In the genomic region with DNA sequence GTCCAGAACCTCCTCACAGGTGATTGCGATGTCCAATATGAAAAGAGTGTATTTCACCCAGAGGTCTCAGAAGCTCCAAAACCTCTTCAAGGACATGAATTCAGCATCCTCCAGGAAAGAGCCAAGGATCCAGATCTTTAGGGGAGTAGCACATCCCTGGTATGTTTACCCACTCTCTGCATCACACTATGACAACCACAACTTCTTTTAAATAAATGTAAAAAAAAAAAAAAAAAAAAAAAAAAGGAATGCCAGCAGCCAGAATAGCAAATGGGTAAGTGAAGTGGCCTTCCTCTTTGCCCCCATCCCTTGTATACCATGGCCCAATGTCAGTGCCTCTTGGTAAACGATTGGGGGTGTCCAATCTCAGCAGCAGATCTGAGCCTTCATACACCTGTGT, we compare ENCODE assay signal across 22 cellular contexts.
DNase-seq lines count a peak whose midpoint lies in the region; ATAC-seq, FAIRE-seq and TF ChIP-seq lines count a peak whose summit lies in the region.
"Had no signal": no experiment of that assay in that cellular context is flagged by ENCODE, and none has a peak within 500 bp of the region (broad histone marks: within the 10 kb centered on the region; RNA-seq: fewer than 3 reads in every experiment).

No MANE protein-coding gene starts in this region.

- 100% methylated on average over 1 of the region's 2 CpGs for WGBS in right lobe of liver (ENCODE audit: insufficient coverage, low coverage, low lambda C conversion rate, missing lambda C conversion rate)
- 95% methylated on average over 2 of the region's 2 CpGs for WGBS in HepG2 (ENCODE audit: low lambda C conversion rate)
- WGBS in right cardiac atrium = 86% methylated on average over 2 of the region's 2 CpGs
- 69 to 91% (median 86%) methylated on average over 2 of the region's 2 CpGs for WGBS in stomach, 5 donors

- TF ChIP-seq RAD21 in HepG2 (CRISPR knock-in tag; IDR thresholded peaks at IDR 0.05) = no peak

- no peak for TF ChIP-seq POLR2A in right lobe of liver (IDR thresholded peaks at IDR 0.05)
- no peak for TF ChIP-seq POLR2A in HepG2 (IDR thresholded peaks at IDR 0.05; ENCODE audit: insufficient read depth in 1 of 2, low read depth in 2 of 2, low read length in 2 of 2)
- TF ChIP-seq POLR2A in stomach (IDR thresholded peaks at IDR 0.05) = no peak

- no peak overlapping the region for H2AFZ ChIP-seq in HepG2 (ENCODE audit: low read length)

- no peak overlapping the region for H3K27ac Mint-ChIP-seq in nephron progenitor cell

- peak overlapping the region in 2 of 3 donors; percentile 6 to 49 for H3K27ac ChIP-seq in right lobe of liver
- no peak overlapping the region for H3K27ac ChIP-seq in HepG2 (ENCODE audit: extremely low read length, insufficient read depth, low read length)
- peak overlapping the region; percentile 83 for H3K27ac ChIP-seq in right cardiac atrium (ENCODE audit: low read length)
- peak overlapping the region; percentile 10 to 95 (median 70) for H3K27ac ChIP-seq in stomach
- H3K27ac ChIP-seq: A549; BLaER1 treated with 17β-estradiol and CSF1 and Interleukin-3, amounts not matched to agents 10 nM and 100 nM; HL-60; RWPE1 had no signal

- no peaks in the 10 kb centered on the region for H4K20me1 ChIP-seq in HepG2 (ENCODE audit: insufficient read depth, low read length)
- H4K20me1 ChIP-seq: BLaER1 treated with 17β-estradiol and CSF1 and Interleukin-3, amounts not matched to agents 10 nM and 100 nM had no signal

- no TSS peak for BruUV-seq in HepG2 (replicated peaks; lab: Mats Ljungman, UMichigan)

- H3K27me3 ChIP-seq in right lobe of liver (no peaks in the 10 kb centered on the region), HepG2 (ENCODE audit: control insufficient read depth in 1 of 2, insufficient read depth in 2 of 2, low read length in 2 of 2) (no peaks in the 10 kb centered on the region), right cardiac atrium (ENCODE audit: control insufficient read depth, insufficient read depth) (no peaks in the 10 kb centered on the region), stomach (no peaks in the 10 kb centered on the region)
- H3K27me3 ChIP-seq: BLaER1 treated with 17β-estradiol and CSF1 and Interleukin-3, amounts not matched to agents 10 nM and 100 nM had no signal

- H3K4me1 ChIP-seq in right lobe of liver (peaks cover 2 to 15% (median 7%) of the 10 kb centered on the region in 4 donors), HepG2 (ENCODE audit: insufficient read depth, low read length) (peaks cover 40% of the 10 kb centered on the region), right cardiac atrium (ENCODE audit: control insufficient read depth, insufficient read depth, low read length) (peaks cover 22% of the 10 kb centered on the region), stomach (peaks cover 23 to 83% (median 54%) of the 10 kb centered on the region in 4 donors)
- H3K4me1 ChIP-seq: A549; BLaER1 treated with 17β-estradiol and CSF1 and Interleukin-3, amounts not matched to agents 10 nM and 100 nM had no signal

- no peak overlapping the region for H3K4me3 Mint-ChIP-seq in nephron progenitor cell

- CTCF ChIA-PET in HepG2 (lab: Yijun Ruan, JAX; ENCODE audit: low intra/inter-chr PET ratio, low total read pairs) = no interaction called here

- no peaks in the 10 kb centered on the region for H3K36me3 Mint-ChIP-seq in nephron progenitor cell (ENCODE audit: low read depth)

- H3K36me3 ChIP-seq in right lobe of liver (no peaks in the 10 kb centered on the region), HepG2 (replicated peaks in 1 of 2; ENCODE audit: control insufficient read depth in 1 of 2, insufficient read depth in 2 of 2, low read length in 2 of 2) (peaks cover 6 to 16% of the 10 kb centered on the region in 2 experiments; a peak in 4 of 5 replicates), stomach (peaks cover 0 to 17% (median 4%) of the 10 kb centered on the region in 4 donors)
- H3K36me3 ChIP-seq: BLaER1 treated with 17β-estradiol and CSF1 and Interleukin-3, amounts not matched to agents 10 nM and 100 nM had no signal

- TF ChIP-seq EP300 in HepG2 (IDR thresholded peaks at IDR 0.05; ENCODE audit: low read depth in 2 of 2, low read length in 2 of 2) (no peak), HepG2 (CRISPR knock-in tag; IDR thresholded peaks at IDR 0.05; ENCODE audit: borderline replicate concordance) (no peak), stomach (IDR thresholded peaks at IDR 0.05) (no peak)

- intact Hi-C loops in right lobe of liver (cut with DNase I) = loop anchor here in 1 of 2 donors (10.0 kb wide), 1 partner anchor 61 kb away; no protein-coding TSS in a partner anchor
- intact Hi-C loops in HepG2 (cut with micrococcal nuclease; ENCODE audit: unreplicated experiment) = no loop called here
- intact Hi-C loops in right cardiac atrium (cut with DNase I) = loop anchor here in 1 of 4 donors (2.0 kb wide), 1 partner anchor 21 kb away; no protein-coding TSS in a partner anchor
- intact Hi-C loops in stomach (cut with DNase I; ENCODE audit: low total_unique reads) = no loop called here

- H3K4me3 ChIP-seq in right lobe of liver (no peak overlapping the region), HepG2 (replicated peaks in 1 of 3; ENCODE audit: insufficient read depth in 1 of 3, low read depth in 2 of 3, low read length in 3 of 3) (no peak overlapping the region), right cardiac atrium (ENCODE audit: low read length) (no peak overlapping the region), stomach (no peak overlapping the region)
- H3K4me3 ChIP-seq: A549; BLaER1 treated with 17β-estradiol and CSF1 and Interleukin-3, amounts not matched to agents 10 nM and 100 nM had no signal

- H3K4me2 ChIP-seq in HepG2 (ENCODE audit: low read depth, low read length) = no peak overlapping the region
- H3K4me2 ChIP-seq: A549; BLaER1 treated with 17β-estradiol and CSF1 and Interleukin-3, amounts not matched to agents 10 nM and 100 nM had no signal

- no peak overlapping the region for H3K9ac ChIP-seq in HepG2 (ENCODE audit: insufficient read depth, low read depth, low read length)
- H3K9ac ChIP-seq: BLaER1 treated with 17β-estradiol and CSF1 and Interleukin-3, amounts not matched to agents 10 nM and 100 nM had no signal

- H3K27me3 Mint-ChIP-seq in nephron progenitor cell (ENCODE audit: low read depth, poor library complexity) = no peaks in the 10 kb centered on the region

- peaks cover 72% of the 10 kb centered on the region for H3K79me2 ChIP-seq in HepG2 (ENCODE audit: insufficient read depth, low read length)

- TF ChIP-seq CTCF in right lobe of liver (IDR thresholded peaks at IDR 0.05) = no peak
- no peak for TF ChIP-seq CTCF in HepG2 (CRISPR knock-in tag; IDR thresholded peaks at IDR 0.05)
- no peak for TF ChIP-seq CTCF in stomach (IDR thresholded peaks at IDR 0.05)
- TF ChIP-seq CTCF in nephron progenitor cell (IDR thresholded peaks at IDR 0.05) = no peak

- in situ Hi-C loops in HepG2 (cut with HindIII; ENCODE audit: extremely low pct_ligation_motif_present, low pct_unique_long_range_greater_than_20kb) = no loop called here

- ATAC-seq in right lobe of liver (no peak), HepG2 (no peak), right cardiac atrium (no peak)
- ATAC-seq: A549, HCT116, PC-3 had no signal

- H3K9me3 ChIP-seq in right lobe of liver = no peaks in the 10 kb centered on the region
- H3K9me3 ChIP-seq in HepG2 (ENCODE audit: low read length) = no peaks in the 10 kb centered on the region
- no peaks in the 10 kb centered on the region for H3K9me3 ChIP-seq in right cardiac atrium (ENCODE audit: control insufficient read depth, low read length)
- H3K9me3 ChIP-seq in stomach = no peaks in the 10 kb centered on the region
- H3K9me3 ChIP-seq: A549; BLaER1 treated with 17β-estradiol and CSF1 and Interleukin-3, amounts not matched to agents 10 nM and 100 nM had no signal

- POLR2A ChIA-PET in HepG2 (lab: Yijun Ruan, JAX) = no interaction called here

- no peak for FAIRE-seq in HepG2 (lab: Jason Lieb, UNC)
- FAIRE-seq: A549, GM12891, GM18507, HTR-8/SVneo had no signal

- H3K9me3 Mint-ChIP-seq in nephron progenitor cell = no peaks in the 10 kb centered on the region

- H3K4me1 Mint-ChIP-seq in nephron progenitor cell = no peaks in the 10 kb centered on the region

- DNase-seq in right lobe of liver (no peak), HepG2 (ENCODE audit: low spot score) (no peak), right cardiac atrium (no peak), stomach (no peak), nephron progenitor cell (no peak), NCI-H524 treated with DMSO at 0.1 percent for 48 hours (lab: John Stamatoyannopoulos, UW) (no peak), NCI-H510A treated with DMSO at 0.1 percent for 48 hours (lab: John Stamatoyannopoulos, UW) (no peak)
- DNase-seq: DMS 273 treated with DMSO at 0.1 percent for 48 hours, GF-D8, NCI-H1105 treated with DMSO at 0.1 percent for 48 hours, NCI-H1694 treated with DMSO at 0.1 percent for 48 hours, NCI-H446, NCI-H774, PC-3 had no signal

TF ChIP-seq in HepG2, 621 proteins besides CTCF, POLR2A, EP300 and RAD21 (continues in another document):
- TF ChIP-seq, protein P1, sequence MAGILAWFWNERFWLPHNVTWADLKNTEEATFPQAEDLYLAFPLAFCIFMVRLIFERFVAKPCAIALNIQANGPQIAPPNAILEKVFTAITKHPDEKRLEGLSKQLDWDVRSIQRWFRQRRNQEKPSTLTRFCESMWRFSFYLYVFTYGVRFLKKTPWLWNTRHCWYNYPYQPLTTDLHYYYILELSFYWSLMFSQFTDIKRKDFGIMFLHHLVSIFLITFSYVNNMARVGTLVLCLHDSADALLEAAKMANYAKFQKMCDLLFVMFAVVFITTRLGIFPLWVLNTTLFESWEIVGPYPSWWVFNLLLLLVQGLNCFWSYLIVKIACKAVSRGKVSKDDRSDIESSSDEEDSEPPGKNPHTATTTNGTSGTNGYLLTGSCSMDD (CRISPR knock-in tag; IDR thresholded peaks at IDR 0.05) = no peak
- TF ChIP-seq ZNF75D (CRISPR knock-in tag; IDR thresholded peaks at IDR 0.05; ENCODE audit: borderline replicate concordance) = no peak
- TF ChIP-seq, protein P2, sequence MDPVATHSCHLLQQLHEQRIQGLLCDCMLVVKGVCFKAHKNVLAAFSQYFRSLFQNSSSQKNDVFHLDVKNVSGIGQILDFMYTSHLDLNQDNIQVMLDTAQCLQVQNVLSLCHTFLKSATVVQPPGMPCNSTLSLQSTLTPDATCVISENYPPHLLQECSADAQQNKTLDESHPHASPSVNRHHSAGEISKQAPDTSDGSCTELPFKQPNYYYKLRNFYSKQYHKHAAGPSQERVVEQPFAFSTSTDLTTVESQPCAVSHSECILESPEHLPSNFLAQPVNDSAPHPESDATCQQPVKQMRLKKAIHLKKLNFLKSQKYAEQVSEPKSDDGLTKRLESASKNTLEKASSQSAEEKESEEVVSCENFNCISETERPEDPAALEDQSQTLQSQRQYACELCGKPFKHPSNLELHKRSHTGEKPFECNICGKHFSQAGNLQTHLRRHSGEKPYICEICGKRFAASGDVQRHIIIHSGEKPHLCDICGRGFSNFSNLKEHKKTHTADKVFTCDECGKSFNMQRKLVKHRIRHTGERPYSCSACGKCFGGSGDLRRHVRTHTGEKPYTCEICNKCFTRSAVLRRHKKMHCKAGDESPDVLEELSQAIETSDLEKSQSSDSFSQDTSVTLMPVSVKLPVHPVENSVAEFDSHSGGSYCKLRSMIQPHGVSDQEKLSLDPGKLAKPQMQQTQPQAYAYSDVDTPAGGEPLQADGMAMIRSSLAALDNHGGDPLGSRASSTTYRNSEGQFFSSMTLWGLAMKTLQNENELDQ (CRISPR knock-in tag; IDR thresholded peaks at IDR 0.05; ENCODE audit: borderline replicate concordance) = no peak
- TF ChIP-seq CAMTA2 (CRISPR knock-in tag; IDR thresholded peaks at IDR 0.05; ENCODE audit: borderline replicate concordance) = no peak
